Comparison of ENCODE assay signal across 24 cellular contexts in the genomic region with DNA sequence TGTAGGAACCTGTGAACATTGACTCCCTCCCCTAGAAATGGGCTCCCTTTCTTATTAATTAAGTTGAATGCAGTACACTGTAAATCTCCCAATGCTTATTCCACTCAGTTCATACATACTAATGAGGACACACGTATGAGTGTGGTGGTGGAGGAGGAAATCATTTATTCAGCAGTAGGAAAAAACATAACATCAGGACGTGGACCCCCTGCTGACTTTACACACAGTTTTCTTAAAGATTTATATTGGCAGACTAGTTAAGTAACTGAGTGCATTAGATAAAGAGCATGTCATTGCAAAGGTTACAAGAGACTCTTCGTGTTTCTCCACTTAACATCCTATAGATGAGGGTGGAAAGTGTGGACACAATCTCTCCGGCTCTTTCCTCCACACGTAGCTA.
"Had no signal": no experiment of that assay in that cellular context is flagged by ENCODE, and none has a peak within 500 bp of the region (broad histone marks: within the 10 kb centered on the region; RNA-seq: fewer than 3 reads in every experiment).

No MANE protein-coding gene starts in this region.

- H3K27me3 ChIP-seq: dorsolateral prefrontal cortex, esophagus squamous epithelium, gastrocnemius medialis, heart right ventricle, left lung had no signal

- DNase-seq: dermis blood vessel endothelial cell; dorsolateral prefrontal cortex; effector CD4-positive, alpha-beta T cell; effector memory CD4-positive, alpha-beta T cell; esophagus squamous epithelium; foreskin fibroblast; foreskin melanocyte; gastrocnemius medialis; glutamatergic neuron; head of caudate nucleus; heart right ventricle; hippocampal formation; left cardiac atrium; left lung; left ventricle myocardium superior; lower lobe of right lung; mesenchymal stem cell; mucosa of descending colon had no signal

- ATAC-seq: gastrocnemius medialis, heart right ventricle, left cardiac atrium, left lung, left ventricle myocardium superior, lower lobe of right lung, mucosa of descending colon had no signal

- FAIRE-seq: colon, endothelial cell of umbilical vein, islet of Langerhans, keratinocyte had no signal

- H3K4me3 ChIP-seq: coronary artery, dorsolateral prefrontal cortex, esophagus squamous epithelium, gastrocnemius medialis, heart right ventricle, left lung, lower lobe of right lung, mucosa of descending colon had no signal

- H3K4me1 ChIP-seq: gastrocnemius medialis, left lung, lower lobe of right lung had no signal

- H3K27ac Mint-ChIP-seq: mesothelial cell of epicardium had no signal

- H3K36me3 ChIP-seq: esophagus squamous epithelium, gastrocnemius medialis, heart right ventricle, left lung, lower lobe of right lung had no signal

- H3K27ac ChIP-seq: coronary artery, dorsolateral prefrontal cortex, esophagus squamous epithelium, gastrocnemius medialis, heart right ventricle, left lung, lower lobe of right lung had no signal

- H3K9me3 ChIP-seq: esophagus squamous epithelium, gastrocnemius medialis, heart right ventricle, lower lobe of right lung, mucosa of descending colon had no signal

- H3K4me3 Mint-ChIP-seq: mesothelial cell of epicardium had no signal
